Comparison of ENCODE assay signal across 8 cellular contexts in genomic region chr1:165851034-165851658, GRCh38.
DNase-seq lines count a peak whose midpoint lies in the region; ATAC-seq and FAIRE-seq lines count a peak whose summit lies in the region.

No MANE protein-coding gene starts in this region.

- FAIRE-seq in GM18507 (lab: Jason Lieb, UNC), result peak; percentile 62

- H3K27ac ChIP-seq in epithelial cell of prostate, result peak overlapping the region; percentile 29

- DNase-seq in GM18507 (ENCODE audit: extremely low spot score, insufficient read length, low read depth), result no peak
- DNase-seq in NCI-H226, result peak; percentile 73
- no peak for DNase-seq in epithelial cell of prostate (ENCODE audit: low read depth, low spot score)
- DNase-seq in AG08395 (ENCODE audit: low spot score), result no peak
- no peak for DNase-seq in stimulated activated CD4-positive, alpha-beta T cell treated with anti-CD3 and anti-CD28 coated beads, Interleukin-2, amount 100 ng/mL, for 24 hours
- DNase-seq in NCI-H2171 (lab: John Stamatoyannopoulos, UW), result no peak
- DNase-seq in DMS153 treated with DMSO at 0.1 percent for 48 hours (lab: John Stamatoyannopoulos, UW; ENCODE audit: unreplicated experiment), result no peak

- ATAC-seq in HG02571 (IDR thresholded peaks at IDR 0.05; ENCODE audit: unreplicated experiment), result peak; percentile 68
